In the genomic region with DNA sequence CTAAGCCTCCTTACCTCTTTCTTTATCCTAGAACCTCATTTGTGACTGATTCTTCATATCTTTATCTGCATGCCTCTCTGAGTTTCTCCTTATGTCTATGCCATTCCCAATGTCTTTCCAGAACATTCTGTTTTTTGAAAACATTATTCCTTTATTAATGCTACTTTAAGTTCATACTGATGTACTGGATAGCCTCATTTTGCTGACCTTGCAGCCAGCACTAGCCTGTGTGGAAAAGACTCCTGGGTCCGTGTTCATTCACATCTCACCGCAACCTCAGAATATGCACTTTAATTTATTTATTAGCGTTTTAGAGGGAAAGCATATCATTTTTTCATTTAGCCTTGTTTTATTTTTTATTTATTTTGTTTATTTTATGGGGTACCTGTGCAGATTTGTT, we compare ENCODE assay signal across 6 cellular contexts.
"Had no signal": no experiment of that assay in that cellular context is flagged by ENCODE, and none has a peak within 500 bp of the region (broad histone marks: within the 10 kb centered on the region; RNA-seq: fewer than 3 reads in every experiment).

No MANE protein-coding gene starts in this region.

- H3K4me3 ChIP-seq: GM12878 had no signal

- ATAC-seq: GM12878 had no signal

- FAIRE-seq: GM12878, GM12892, GM18507, GM19239 had no signal

- DNase-seq: GDM1, GF-D8 had no signal
